Comparison of ENCODE assay signal across 22 cellular contexts in the genomic region with DNA sequence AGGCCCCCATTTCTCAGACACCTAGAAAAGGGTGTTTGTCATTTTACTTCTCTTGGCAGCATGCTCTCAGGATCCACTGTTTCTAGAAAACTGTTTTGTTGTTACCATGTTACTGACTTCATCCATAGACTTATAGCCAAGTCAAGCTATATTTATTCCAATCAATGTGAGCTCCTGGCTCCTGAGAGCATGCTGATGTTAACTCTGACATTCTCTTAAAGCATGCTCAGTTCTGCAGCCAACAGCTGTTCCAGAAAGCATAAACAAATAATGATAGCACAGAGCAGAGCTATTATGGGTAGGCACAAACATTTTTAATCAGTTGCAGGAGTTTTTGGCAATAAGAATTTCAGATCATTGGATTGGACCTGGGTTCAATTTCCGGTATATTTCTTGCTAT.
DNase-seq lines count a peak whose midpoint lies in the region; ATAC-seq and TF ChIP-seq lines count a peak whose summit lies in the region.
"Had no signal": no experiment of that assay in that cellular context is flagged by ENCODE, and none has a peak within 500 bp of the region (broad histone marks: within the 10 kb centered on the region; RNA-seq: fewer than 3 reads in every experiment).

No MANE protein-coding gene starts in this region.

- H3K4me1 ChIP-seq in stomach smooth muscle (ENCODE audit: control insufficient read depth, insufficient read depth, low read length) = no peaks in the 10 kb centered on the region

- intact Hi-C loops in Right ventricle myocardium superior (cut with DNase I) (no loop called here), left cardiac atrium (cut with DNase I) (no loop called here)

- no peak overlapping the region for H3K9ac ChIP-seq in stomach smooth muscle (ENCODE audit: low read length in 2 of 2)

- no peaks in the 10 kb centered on the region for H3K9me3 ChIP-seq in stomach smooth muscle (ENCODE audit: control insufficient read depth in 2 of 2, low read length in 2 of 2)
- H3K9me3 ChIP-seq: esophagus muscularis mucosa had no signal

- no peaks in the 10 kb centered on the region for H3K27me3 ChIP-seq in stomach smooth muscle (ENCODE audit: control insufficient read depth in 1 of 2, insufficient read depth in 2 of 2, low read length in 2 of 2)
- H3K27me3 ChIP-seq: esophagus muscularis mucosa had no signal

- no peaks in the 10 kb centered on the region for H3K36me3 ChIP-seq in stomach smooth muscle (ENCODE audit: control insufficient read depth in 2 of 2, insufficient read depth in 2 of 2, low read length in 2 of 2)
- H3K36me3 ChIP-seq: esophagus muscularis mucosa had no signal

- ATAC-seq in Right ventricle myocardium superior (ENCODE audit: poor library complexity) (peak; percentile 64), left cardiac atrium (no peak)
- ATAC-seq: stimulated activated naive B cell treated with anti-CD40 and anti-IgM and Interleukin-4, amounts not matched to agents 10 μg/mL and 1 μg/mL and 100 μg/mL, for 72 hours; T-helper 17 cell had no signal

- H3K4me3 ChIP-seq in fibroblast of mammary gland (ENCODE audit: control insufficient read depth, low read depth, low read length) (no peak overlapping the region), stomach smooth muscle (ENCODE audit: low read length in 2 of 2) (no peak overlapping the region)
- H3K4me3 ChIP-seq: esophagus muscularis mucosa had no signal

- DNase-seq in Right ventricle myocardium superior = no peak
- no peak for DNase-seq in left cardiac atrium
- DNase-seq in NCI-H1694 treated with DMSO at 0.1 percent for 48 hours (lab: John Stamatoyannopoulos, UW) = peak; percentile 49
- peak; percentile 68 for DNase-seq in fibroblast of mammary gland (ENCODE audit: low read depth)
- no peak for DNase-seq in activated CD4-positive, alpha-beta T cell treated with anti-CD3 and anti-CD28 coated beads, Interleukin-2, amount 50 U/mL, for 48 hours
- DNase-seq in NCI-H2196 (lab: John Stamatoyannopoulos, UW; ENCODE audit: unreplicated experiment) = no peak
- DNase-seq in GM10248 (ENCODE audit: extremely low spot score) = no peak
- DNase-seq: activated naive CD4-positive, alpha-beta T cell; caudate nucleus; endodermal cell; KBM-7; mesendoderm; naive B cell; NCI-H1436; NCI-H526; retina; stimulated activated CD4-positive, alpha-beta T cell treated with anti-CD3 and anti-CD28 coated beads, Interleukin-4, amount 100 ng/mL, for 1 hour; stimulated activated naive B cell treated with anti-CD40 and anti-IgM and Interleukin-4, amounts not matched to agents 10 μg/mL and 1 μg/mL and 100 μg/mL, for 72 hours; T-helper 17 cell had no signal

- peak overlapping the region; percentile 6 for H3K27ac ChIP-seq in stomach smooth muscle (ENCODE audit: low read length)
- H3K27ac ChIP-seq: C4-2B, esophagus muscularis mucosa had no signal

- POLR2A ChIA-PET in GM10248 (lab: Yijun Ruan, JAX) = no interaction called here

- CTCF ChIA-PET in GM10248 (lab: Yijun Ruan, JAX) = interaction anchor here (1.0 kb wide), 1 partner anchor 39 kb away, joined by 3 read pairs; no protein-coding TSS in a partner anchor

- TF ChIP-seq CTCF in fibroblast of mammary gland (conservative IDR thresholded peaks at IDR 0.05; ENCODE audit: control insufficient read depth, insufficient read depth, low read depth, low read length) (no peak), GM10248 (IDR thresholded peaks at IDR 0.05; ENCODE audit: control extremely low read depth, extremely low read depth, low read depth, missing control alignments) (no peak)

Comparison
In these comparisons a context has a peak if more than half of its experiments do, and no peak if none do; other contexts are left out.
1. DNase-seq: peak in NCI-H1694 treated with DMSO at 0.1 percent for 48 hours (single experiment) and fibroblast of mammary gland (single experiment); none in Right ventricle myocardium superior (single experiment), left cardiac atrium (single experiment), activated CD4-positive, alpha-beta T cell treated with anti-CD3 and anti-CD28 coated beads, Interleukin-2, amount 50 U/mL, for 48 hours (0 of 2), NCI-H2196 (single experiment) and GM10248 (single experiment).